In the genomic region with DNA sequence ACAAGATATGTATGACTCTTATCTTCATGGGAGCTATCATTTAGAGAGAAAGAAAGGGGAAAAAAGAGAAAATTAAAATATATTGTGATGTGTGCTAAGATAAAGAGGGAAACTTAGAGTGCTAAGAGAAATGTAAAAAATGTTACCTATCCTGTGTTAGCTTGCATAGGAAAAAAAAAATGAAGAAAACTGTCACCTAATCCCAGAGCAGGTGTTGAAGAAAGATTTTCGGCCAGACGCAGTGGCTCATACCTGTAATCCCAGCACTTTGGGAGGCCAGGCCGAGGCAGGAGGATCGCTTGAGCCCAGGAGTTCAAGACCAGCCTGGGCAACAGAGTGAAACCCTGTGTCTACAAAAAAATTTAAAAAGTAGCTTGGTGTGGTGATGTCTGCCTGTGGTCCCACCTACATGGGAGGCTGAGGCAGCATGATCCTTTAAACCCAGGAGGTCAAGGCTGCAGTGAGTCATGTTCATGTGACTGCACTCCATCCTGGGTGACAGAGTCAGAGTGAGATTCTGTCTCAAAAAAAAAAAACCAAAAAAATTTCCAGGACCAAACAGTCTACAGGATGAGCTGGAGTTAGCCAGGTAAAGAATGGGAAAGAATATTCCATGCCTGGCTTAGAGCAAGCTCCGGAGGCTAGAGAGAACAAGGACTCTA, we compare ENCODE assay signal across 13 cellular contexts. TPM values are rescaled to one million over a fixed set of nuclear protein-coding genes. Genes with fewer than 3 reads are reported as not detected.
DNase-seq lines count a peak whose midpoint lies in the region; ATAC-seq lines count a peak whose summit lies in the region.
"Had no signal": no experiment of that assay in that cellular context is flagged by ENCODE, and none has a peak within 500 bp of the region (broad histone marks: within the 10 kb centered on the region; RNA-seq: fewer than 3 reads in every experiment).

No MANE protein-coding gene starts in this region.

- H3K27me3 Mint-ChIP-seq in T-helper 17 cell = no peaks in the 10 kb centered on the region

- ATAC-seq in T-helper 17 cell = no peak
- no peak for ATAC-seq in HG02870 (IDR thresholded peaks at IDR 0.05; ENCODE audit: unreplicated experiment)
- ATAC-seq in GM18520 (IDR thresholded peaks at IDR 0.05; ENCODE audit: unreplicated experiment) = no peak
- no peak for ATAC-seq in GM19395 (IDR thresholded peaks at IDR 0.05; ENCODE audit: unreplicated experiment)

- H3K4me3 Mint-ChIP-seq in T-helper 17 cell = peak overlapping the region; percentile 36
- H3K4me3 Mint-ChIP-seq: nephron progenitor cell had no signal

- H3K36me3 Mint-ChIP-seq in T-helper 17 cell (ENCODE audit: low read depth) = peaks cover 7% of the 10 kb centered on the region

- peaks cover 57% of the 10 kb centered on the region for H3K4me1 Mint-ChIP-seq in T-helper 17 cell

- peak overlapping the region; percentile 54 for H3K27ac Mint-ChIP-seq in T-helper 17 cell
- H3K27ac Mint-ChIP-seq: H9, nephron progenitor cell had no signal

- peak; percentile 9 for DNase-seq in stimulated activated naive CD4-positive, alpha-beta T cell treated with Interleukin-2 at 50 U/mL for 16 hours (lab: John Stamatoyannopoulos, UW)
- DNase-seq in stimulated activated naive CD4-positive, alpha-beta T cell (lab: John Stamatoyannopoulos, UW) = no peak
- no peak for DNase-seq in T-helper 17 cell
- peak; percentile 24 for DNase-seq in glomerular visceral epithelial cell (ENCODE audit: extremely low spot score)
- DNase-seq in NCI-H1048 (lab: John Stamatoyannopoulos, UW) = no peak
- DNase-seq: H9, kidney, NCI-H2029, nephron progenitor cell, T1000 had no signal

- H3K9me3 ChIP-seq in T-helper 17 cell (ENCODE audit: control insufficient read depth, low read length, poor library complexity, severe bottlenecking) = no peaks in the 10 kb centered on the region

RNA-seq across cellular contexts. Expression of gene MKLN1, which starts 2.4 kb away (rescaled TPM):
- 10 to 100 TPM; 46.5 to 51.1 TPM for total RNA-seq in T-helper 17 cell

Comparison
In these comparisons a context has a peak if more than half of its experiments do, and no peak if none do; other contexts are left out.
1. DNase-seq: peak in stimulated activated naive CD4-positive, alpha-beta T cell treated with Interleukin-2 at 50 U/mL for 16 hours (single experiment) and glomerular visceral epithelial cell (single experiment); none in stimulated activated naive CD4-positive, alpha-beta T cell (0 of 6), T-helper 17 cell (0 of 3) and NCI-H1048 (single experiment).